ENCODE assay signal across 8 cellular contexts in the genomic region with DNA sequence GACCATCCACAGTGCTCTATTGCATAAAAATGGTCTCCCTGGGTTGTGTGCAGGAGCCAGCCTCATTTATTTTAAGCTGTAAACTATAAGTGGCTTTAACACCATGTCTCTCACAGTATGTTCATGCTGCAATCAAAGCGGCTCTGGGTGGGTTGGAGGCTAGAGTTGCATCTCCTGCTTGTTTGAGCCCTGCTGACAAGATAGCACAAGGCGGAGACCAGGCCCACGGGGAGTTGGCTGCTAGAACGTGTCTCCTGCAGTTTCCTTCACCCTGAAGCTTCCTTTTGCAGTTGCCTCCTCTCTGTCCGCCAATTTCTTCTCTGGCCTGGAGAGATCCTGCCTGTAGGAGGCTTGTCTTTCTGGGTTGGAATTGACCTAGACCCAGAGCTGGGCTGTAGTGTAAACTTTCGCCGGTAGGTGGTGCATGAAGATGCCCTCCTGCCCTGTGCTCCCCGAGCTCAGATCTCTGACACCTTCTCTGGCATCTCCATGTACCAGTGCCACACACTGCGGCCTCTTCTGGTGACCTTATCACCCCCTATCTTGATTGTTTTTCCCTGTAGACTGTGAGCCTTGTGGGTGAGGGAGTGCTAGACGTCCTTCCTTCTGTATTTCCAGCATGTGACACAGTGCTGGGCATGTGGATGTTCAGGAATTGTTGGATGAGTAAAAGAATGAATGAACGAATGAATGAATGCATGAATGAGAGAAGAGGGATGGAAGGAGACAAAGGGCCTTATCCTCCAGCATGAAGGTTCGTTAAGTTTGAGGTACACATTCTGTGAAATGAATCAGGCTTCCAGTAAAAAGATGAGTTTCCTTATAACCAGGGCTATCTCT. TPM values are rescaled to one million over a fixed set of nuclear protein-coding genes. Genes with fewer than 3 reads are reported as not detected.
DNase-seq lines count a peak whose midpoint lies in the region; ATAC-seq and TF ChIP-seq lines count a peak whose summit lies in the region.

No MANE protein-coding gene starts in this region.

- TF ChIP-seq POLR2A in esophagus muscularis mucosa (IDR thresholded peaks at IDR 0.05; ENCODE audit: low read depth), result no peak

- peaks cover 0 to 4% (median 1%) of the 10 kb centered on the region in 4 donors for H3K4me1 ChIP-seq in esophagus muscularis mucosa

- 40% methylated on average over 12 of the region's 12 CpGs for WGBS in esophagus muscularis mucosa

- TF ChIP-seq CTCF in esophagus muscularis mucosa (IDR thresholded peaks at IDR 0.05), result peak; percentile 71 to 87 (median 79)

- no peaks in the 10 kb centered on the region for H3K36me3 Mint-ChIP-seq in natural killer cell treated with Interleukin-12 subunit alpha and Interleukin-12 subunit beta and Interleukin-15 and Interleukin-18, amount 100 ng/mL, for 72 hours

- H3K36me3 ChIP-seq in esophagus muscularis mucosa, result no peaks in the 10 kb centered on the region

- H3K27me3 ChIP-seq in esophagus muscularis mucosa, result no peaks in the 10 kb centered on the region

- no peak for TF ChIP-seq EP300 in esophagus muscularis mucosa (IDR thresholded peaks at IDR 0.05)

- no peak overlapping the region for H3K4me3 Mint-ChIP-seq in natural killer cell treated with Interleukin-12 subunit alpha and Interleukin-12 subunit beta and Interleukin-15 and Interleukin-18, amount 100 ng/mL, for 72 hours
- H3K4me3 Mint-ChIP-seq in stimulated activated naive CD8-positive, alpha-beta T cell treated with anti-CD3 and anti-CD28 coated beads, Interleukin-15, amount 100 ng/mL, for 72 hours, result no peak overlapping the region

- H3K27ac ChIP-seq in esophagus muscularis mucosa (replicated peaks in 1 of 4), result no peak overlapping the region

- no peaks in the 10 kb centered on the region for H3K27me3 Mint-ChIP-seq in natural killer cell treated with Interleukin-12 subunit alpha and Interleukin-12 subunit beta and Interleukin-15 and Interleukin-18, amount 100 ng/mL, for 72 hours
- H3K27me3 Mint-ChIP-seq in stimulated activated naive CD8-positive, alpha-beta T cell treated with anti-CD3 and anti-CD28 coated beads, Interleukin-15, amount 100 ng/mL, for 72 hours, result no peaks in the 10 kb centered on the region

- ATAC-seq in GM18909 (IDR thresholded peaks at IDR 0.05; ENCODE audit: poor library complexity, unreplicated experiment) (peak; percentile 88), HG03280 (IDR thresholded peaks at IDR 0.05; ENCODE audit: unreplicated experiment) (peak; percentile 92)
- peak; percentile 83 to 84 for ATAC-seq in natural killer cell treated with Interleukin-12 subunit alpha and Interleukin-12 subunit beta and Interleukin-15 and Interleukin-18, amount 100 ng/mL, for 72 hours
- peak; percentile 96 for ATAC-seq in stimulated activated naive CD8-positive, alpha-beta T cell treated with anti-CD3 and anti-CD28 coated beads, Interleukin-15, amount 100 ng/mL, for 72 hours

- no peak overlapping the region for H3K4me3 ChIP-seq in esophagus muscularis mucosa

- DNase-seq in C1 segment of cervical spinal cord (lab: John Stamatoyannopoulos, UW) (peak in 11 of 14 donors; percentile 20 to 55 (median 25)), NOMO-1 (lab: John Stamatoyannopoulos, UW; ENCODE audit: unreplicated experiment in 2 of 2) (peak; percentile 21 to 44), activated T-cell treated with anti-CD3 and anti-CD28 coated beads for 1 hour (ENCODE audit: low read depth) (peak; percentile 66), esophagus muscularis mucosa (ENCODE audit: extremely low spot score) (no peak)
- peak; percentile 72 for DNase-seq in natural killer cell treated with Interleukin-12 subunit alpha and Interleukin-12 subunit beta and Interleukin-15 and Interleukin-18, amount 100 ng/mL, for 72 hours (ENCODE audit: low spot score)
- peak; percentile 74 to 75 for DNase-seq in stimulated activated naive CD8-positive, alpha-beta T cell treated with anti-CD3 and anti-CD28 coated beads, Interleukin-15, amount 100 ng/mL, for 72 hours

- H3K9me3 Mint-ChIP-seq in natural killer cell treated with Interleukin-12 subunit alpha and Interleukin-12 subunit beta and Interleukin-15 and Interleukin-18, amount 100 ng/mL, for 72 hours, result no peaks in the 10 kb centered on the region
- H3K9me3 Mint-ChIP-seq in stimulated activated naive CD8-positive, alpha-beta T cell treated with anti-CD3 and anti-CD28 coated beads, Interleukin-15, amount 100 ng/mL, for 72 hours, result no peaks in the 10 kb centered on the region

- no peaks in the 10 kb centered on the region for H3K9me3 ChIP-seq in esophagus muscularis mucosa

- H3K27ac Mint-ChIP-seq in natural killer cell treated with Interleukin-12 subunit alpha and Interleukin-12 subunit beta and Interleukin-15 and Interleukin-18, amount 100 ng/mL, for 72 hours, result no peak overlapping the region
- H3K27ac Mint-ChIP-seq in stimulated activated naive CD8-positive, alpha-beta T cell treated with anti-CD3 and anti-CD28 coated beads, Interleukin-15, amount 100 ng/mL, for 72 hours, result no peak overlapping the region

- H3K4me1 Mint-ChIP-seq in natural killer cell treated with Interleukin-12 subunit alpha and Interleukin-12 subunit beta and Interleukin-15 and Interleukin-18, amount 100 ng/mL, for 72 hours (ENCODE audit: low read depth in 2 of 2), result peaks cover 3 to 5% of the 10 kb centered on the region in 2 donors
- peaks cover 7% of the 10 kb centered on the region for H3K4me1 Mint-ChIP-seq in stimulated activated naive CD8-positive, alpha-beta T cell treated with anti-CD3 and anti-CD28 coated beads, Interleukin-15, amount 100 ng/mL, for 72 hours

- intact Hi-C loops in esophagus muscularis mucosa (cut with DNase I), result loop anchor here (2.0 to 5.0 kb wide), 2 partner anchors 100 to 141 kb away; no protein-coding TSS in a partner anchor

RNA-seq across cellular contexts. Expression of a gene that starts 10.4 kb away (rescaled TPM):
- total RNA-seq in esophagus muscularis mucosa, result under 1 TPM in 3 of 4 donors, not detected in 1; 0.42 to 0.63 (median 0.52) TPM
- under 1 TPM; 0.14 to 0.22 TPM for total RNA-seq in natural killer cell treated with Interleukin-12 subunit alpha and Interleukin-12 subunit beta and Interleukin-15 and Interleukin-18, amount 100 ng/mL, for 72 hours

RNA-seq across cellular contexts. Expression of a gene that starts 39.4 kb away (rescaled TPM):
- total RNA-seq in esophagus muscularis mucosa, result not detected
- not detected for total RNA-seq in natural killer cell treated with Interleukin-12 subunit alpha and Interleukin-12 subunit beta and Interleukin-15 and Interleukin-18, amount 100 ng/mL, for 72 hours

RNA-seq across cellular contexts. Expression of a gene that starts 44.5 kb away (rescaled TPM):
- total RNA-seq in esophagus muscularis mucosa, result 100 to 1,000 TPM; 142 to 215 (median 176) TPM
- total RNA-seq in natural killer cell treated with Interleukin-12 subunit alpha and Interleukin-12 subunit beta and Interleukin-15 and Interleukin-18, amount 100 ng/mL, for 72 hours, result 100 to 1,000 TPM; 168 to 241 TPM

RNA-seq across cellular contexts. Expression of a gene that starts 44.6 kb away (rescaled TPM):
- 10 to 100 TPM in 1 of 4 donors, 1 to 10 TPM in 3; 5.8 to 12.9 (median 6.4) TPM for total RNA-seq in esophagus muscularis mucosa
- total RNA-seq in natural killer cell treated with Interleukin-12 subunit alpha and Interleukin-12 subunit beta and Interleukin-15 and Interleukin-18, amount 100 ng/mL, for 72 hours, result 10 to 100 TPM; 22.9 to 23.0 TPM
